Comparison of ENCODE assay signal across 8 cellular contexts in genomic region chr2:28567076-28567471, GRCh38.
DNase-seq lines count a peak whose midpoint lies in the region; TF ChIP-seq lines count a peak whose summit lies in the region.

No MANE protein-coding gene starts in this region.

- H3K4me2 ChIP-seq in trophoblast cell (ENCODE audit: low read length) = peak overlapping the region; percentile 92

- peak overlapping the region; percentile 50 for H2AFZ ChIP-seq in trophoblast cell (ENCODE audit: insufficient read depth, low read length, poor library complexity)

- POLR2A ChIA-PET in activated CD4-positive, alpha-beta memory T cell treated with anti-CD3 and anti-CD28 coated beads for 36 hours (lab: Charles Lee) = interaction anchor here (1.0 to 2.3 kb wide), 2 partner anchors 185 to 186 kb away, joined by 4 to 10 read pairs; partner anchors contain the start of gene PPP1CB

- H2BK120ac ChIP-seq in trophoblast cell (ENCODE audit: insufficient read depth, low read length, poor library complexity) = peak overlapping the region; percentile 61

- peak overlapping the region; percentile 79 for H4K91ac ChIP-seq in trophoblast cell (ENCODE audit: low read depth, low read length)

- H3K79me1 ChIP-seq in trophoblast cell (ENCODE audit: low read length) = peaks cover 2% of the 10 kb centered on the region

- no peak overlapping the region for H2BK5ac ChIP-seq in trophoblast cell (ENCODE audit: low read depth, low read length, poor library complexity)

- in situ Hi-C loops in ACHN (cut with HindIII; ENCODE audit: low pct_ligation_motif_present, low pct_unique_long_range_greater_than_20kb, low sequenced_read_pairs) = no loop called here

- H3K9me3 ChIP-seq in ES-I3 (ENCODE audit: control insufficient read depth, insufficient read depth, low read length) (no peaks in the 10 kb centered on the region), HUES64 (ENCODE audit: insufficient read depth, low read depth, low read length) (no peaks in the 10 kb centered on the region), trophoblast cell (ENCODE audit: insufficient read depth, low read depth, low read length) (no peaks in the 10 kb centered on the region)

- TF ChIP-seq CTCF in glutamatergic neuron (IDR thresholded peaks at IDR 0.05; ENCODE audit: partially characterized antibody, unreplicated experiment) = peak; percentile 73

- H3K14ac ChIP-seq in trophoblast cell (ENCODE audit: low read length) = peak overlapping the region; percentile 86

- H3K27ac Mint-ChIP-seq in activated CD4-positive, alpha-beta memory T cell treated with anti-CD3 and anti-CD28 coated beads for 36 hours = no peak overlapping the region
- H3K27ac Mint-ChIP-seq in glutamatergic neuron (ENCODE audit: unreplicated experiment) = peak overlapping the region; percentile 79

- no peak overlapping the region for H3K4ac ChIP-seq in trophoblast cell (ENCODE audit: low read depth, low read length)

- H3K23ac ChIP-seq in trophoblast cell (ENCODE audit: low read length) = no peak overlapping the region

- H3K27me3 ChIP-seq in HUES64 (ENCODE audit: insufficient read depth, low read length) (peaks cover 8% of the 10 kb centered on the region), trophoblast cell (ENCODE audit: insufficient read depth, low read length) (no peaks in the 10 kb centered on the region)

- peak overlapping the region; percentile 95 for H2BK12ac ChIP-seq in trophoblast cell (ENCODE audit: low read length)

- WGBS in HUES64 = 13% methylated on average over 12 of the region's 13 CpGs
- no CpG with 5 or more reads among the region's 13 CpGs for WGBS in trophoblast cell (ENCODE audit: extremely low coverage, insufficient coverage, insufficient read length)

- H3K4me3 ChIP-seq in HUES64 (ENCODE audit: low read length) = peak overlapping the region; percentile 69
- H3K4me3 ChIP-seq in trophoblast cell (ENCODE audit: low read depth, low read length) = peak overlapping the region; percentile 59

- H3K4me1 Mint-ChIP-seq in activated CD4-positive, alpha-beta memory T cell treated with anti-CD3 and anti-CD28 coated beads for 36 hours (ENCODE audit: low read depth) = peaks cover 15% of the 10 kb centered on the region
- no peaks in the 10 kb centered on the region for H3K4me1 Mint-ChIP-seq in glutamatergic neuron (ENCODE audit: low read depth, unreplicated experiment)

- peak overlapping the region; percentile 59; the same call in 1 of the 2 replicates for H3K9ac ChIP-seq in ES-I3 (ENCODE audit: low read depth, low read length)
- H3K9ac ChIP-seq in HUES64 (ENCODE audit: low read depth, low read length) = peak overlapping the region; percentile 56
- H3K9ac ChIP-seq in trophoblast cell (ENCODE audit: low read length) = no peak overlapping the region

- no peaks in the 10 kb centered on the region for H3K27me3 Mint-ChIP-seq in activated CD4-positive, alpha-beta memory T cell treated with anti-CD3 and anti-CD28 coated beads for 36 hours
- H3K27me3 Mint-ChIP-seq in glutamatergic neuron (ENCODE audit: unreplicated experiment) = peaks cover 3% of the 10 kb centered on the region

- H3K18ac ChIP-seq in trophoblast cell (ENCODE audit: low read length) = no peak overlapping the region

- H3K36me3 Mint-ChIP-seq in activated CD4-positive, alpha-beta memory T cell treated with anti-CD3 and anti-CD28 coated beads for 36 hours = no peaks in the 10 kb centered on the region
- H3K36me3 Mint-ChIP-seq in glutamatergic neuron (ENCODE audit: unreplicated experiment) = no peaks in the 10 kb centered on the region

- intact Hi-C loops in activated CD4-positive, alpha-beta memory T cell treated with anti-CD3 and anti-CD28 coated beads for 36 hours (cut with micrococcal nuclease) = loop anchor here (2.0 to 10.0 kb wide), 3 partner anchors 328 to 448 kb away; partner anchors contain the start of gene WDR43

- peaks cover 8% of the 10 kb centered on the region for H3K9me3 Mint-ChIP-seq in activated CD4-positive, alpha-beta memory T cell treated with anti-CD3 and anti-CD28 coated beads for 36 hours
- peaks cover 6% of the 10 kb centered on the region for H3K9me3 Mint-ChIP-seq in glutamatergic neuron (ENCODE audit: unreplicated experiment)

- DNase-seq in activated CD4-positive, alpha-beta memory T cell treated with anti-CD3 and anti-CD28 coated beads for 36 hours = no peak
- DNase-seq in glutamatergic neuron (peak; percentile 73), trophoblast cell (no peak), ACHN (no peak), NCI-H524 treated with DMSO at 0.1 percent for 48 hours (lab: John Stamatoyannopoulos, UW) (no peak)
- no peak for DNase-seq in NK-92 treated with Interleukin-12 subunit alpha and Interleukin-12 subunit beta, amount 100 ng/mL, for 24 hours (lab: John Stamatoyannopoulos, UW)

- peak overlapping the region; percentile 70 for H4K8ac ChIP-seq in trophoblast cell (ENCODE audit: low read depth, low read length)

- H3K4me1 ChIP-seq in ES-I3 (ENCODE audit: insufficient read depth, low read length) (no peaks in the 10 kb centered on the region), HUES64 (ENCODE audit: insufficient read depth, low read length) (peaks cover 6% of the 10 kb centered on the region), trophoblast cell (ENCODE audit: control insufficient read depth in 1 of 2, insufficient read depth in 2 of 2, low read length in 2 of 2) (peaks cover 4 to 6% of the 10 kb centered on the region in 2 experiments)

- peak overlapping the region; percentile 83 for H3K4me3 Mint-ChIP-seq in activated CD4-positive, alpha-beta memory T cell treated with anti-CD3 and anti-CD28 coated beads for 36 hours
- H3K4me3 Mint-ChIP-seq in glutamatergic neuron (ENCODE audit: unreplicated experiment) = peak overlapping the region; percentile 88

- H3K79me2 ChIP-seq in trophoblast cell (ENCODE audit: control insufficient read depth, insufficient read depth, low read length, poor library complexity) = peaks cover 3% of the 10 kb centered on the region

- CTCF ChIA-PET in activated CD4-positive, alpha-beta memory T cell treated with anti-CD3 and anti-CD28 coated beads for 36 hours (lab: Charles Lee) = interaction anchor here (0.6 to 6.5 kb wide), 35 partner anchors 9 to 885 kb away, joined by 3 to 64 read pairs (median 4); partner anchors contain the start of genes PPP1CB and TRMT61B

- peak overlapping the region; percentile 47 for H4K12ac ChIP-seq in trophoblast cell (ENCODE audit: low read depth, low read length)

- H3K36me3 ChIP-seq in ES-I3 (ENCODE audit: insufficient read depth, low read length) (no peaks in the 10 kb centered on the region), HUES64 (ENCODE audit: insufficient read depth, low read length) (no peaks in the 10 kb centered on the region), trophoblast cell (ENCODE audit: control insufficient read depth in 1 of 2, insufficient read depth in 2 of 2, low read length in 2 of 2) (no peaks in the 10 kb centered on the region)

- H2AK5ac ChIP-seq in trophoblast cell (ENCODE audit: low read length) = no peak overlapping the region

- H3K27ac ChIP-seq in HUES64 (ENCODE audit: low read depth, low read length) (no peak overlapping the region), trophoblast cell (ENCODE audit: low read depth, low read length) (no peak overlapping the region)
